In genomic region chr11:107719557-107720304, GRCh38 we compare ENCODE assay signal across 17 cellular contexts. TPM values are rescaled to one million over a fixed set of nuclear protein-coding genes. Genes with fewer than 3 reads are reported as not detected.
DNase-seq lines count a peak whose midpoint lies in the region; ATAC-seq and TF ChIP-seq lines count a peak whose summit lies in the region.
"Had no signal": no experiment of that assay in that cellular context is flagged by ENCODE, and none has a peak within 500 bp of the region (broad histone marks: within the 10 kb centered on the region; RNA-seq: fewer than 3 reads in every experiment).

No MANE protein-coding gene starts in this region.

- H3K4me3 ChIP-seq in breast epithelium (no peak overlapping the region), suprapubic skin (no peak overlapping the region), tibial artery (no peak overlapping the region)
- H3K4me3 ChIP-seq: left ventricle myocardium inferior, SJCRH30 had no signal

- H3K27ac ChIP-seq in breast epithelium (peak overlapping the region in 1 of 2 donors; percentile 19), suprapubic skin (peak overlapping the region; percentile 49), tibial artery (no peak overlapping the region)
- H3K27ac ChIP-seq: left ventricle myocardium inferior, SJCRH30 had no signal

- peaks cover 33% of the 10 kb centered on the region for H3K27me3 Mint-ChIP-seq in MCF 10A (ENCODE audit: insufficient read depth, unreplicated experiment)

- no peaks in the 10 kb centered on the region for H3K9me3 Mint-ChIP-seq in MCF 10A (ENCODE audit: unreplicated experiment)
- H3K9me3 Mint-ChIP-seq: CD4-positive, alpha-beta T cell; endodermal cell; stimulated activated naive CD8-positive, alpha-beta T cell treated with anti-CD3 and anti-CD28 coated beads, Interleukin-15, amount 100 ng/mL, for 72 hours had no signal

- no peak for TF ChIP-seq POLR2A in breast epithelium (IDR thresholded peaks at IDR 0.05)
- TF ChIP-seq POLR2A in suprapubic skin (IDR thresholded peaks at IDR 0.05): no peak

- 26% methylated on average over 7 of the region's 7 CpGs for whole genome bisulfite sequencing in suprapubic skin

- no TSS peak for BruUV-seq in MCF 10A (replicated peaks; lab: Mats Ljungman, UMichigan)

- no peaks in the 10 kb centered on the region for H3K9me3 ChIP-seq in breast epithelium
- H3K9me3 ChIP-seq in suprapubic skin: no peaks in the 10 kb centered on the region
- H3K9me3 ChIP-seq in tibial artery: no peaks in the 10 kb centered on the region
- H3K9me3 ChIP-seq: left ventricle myocardium inferior, SJCRH30 had no signal

- ATAC-seq in GM21737 (IDR thresholded peaks at IDR 0.05; ENCODE audit: unreplicated experiment): no peak
- ATAC-seq: stimulated activated naive CD8-positive, alpha-beta T cell treated with anti-CD3 and anti-CD28 coated beads, Interleukin-15, amount 100 ng/mL, for 72 hours had no signal

- no peaks in the 10 kb centered on the region for H3K36me3 Mint-ChIP-seq in MCF 10A (ENCODE audit: insufficient read depth, unreplicated experiment)

- POLR2A ChIA-PET in MCF 10A (lab: Yijun Ruan, JAX): interaction anchor here (0.5 to 1.6 kb wide), 5 partner anchors 18 to 138 kb away, joined by 3 read pairs; no protein-coding TSS in a partner anchor

- DNase-seq in MCF 10A (ENCODE audit: unreplicated experiment) (peak; percentile 73), breast epithelium (ENCODE audit: low spot score in 2 of 2) (no peak), astrocyte of the hippocampus (ENCODE audit: low read depth, low spot score) (peak; percentile 26), iris pigment epithelial cell (ENCODE audit: low read depth) (peak; percentile 29), suprapubic skin (ENCODE audit: low spot score in 2 of 2) (no peak), NCI-H2029 (lab: John Stamatoyannopoulos, UW) (no peak), tibial artery (no peak)
- DNase-seq: activated naive CD4-positive, alpha-beta T cell treated with anti-CD3 and anti-CD28 coated beads, Interleukin-2, amount 50 U/mL, for 16 hours; CD4-positive, alpha-beta T cell; endodermal cell; foreskin melanocyte; KG1; left ventricle myocardium inferior; NCI-H1105; SJCRH30; stimulated activated naive CD8-positive, alpha-beta T cell treated with anti-CD3 and anti-CD28 coated beads, Interleukin-15, amount 100 ng/mL, for 72 hours had no signal

- intact Hi-C loops in MCF 10A (cut with micrococcal nuclease) (no loop called here), breast epithelium (cut with DNase I; ENCODE audit: low total_unique reads) (no loop called here), tibial artery (cut with DNase I; ENCODE audit: low total_unique reads) (no loop called here)

- H3K4me1 ChIP-seq in breast epithelium (no peaks in the 10 kb centered on the region), suprapubic skin (peaks cover 22% of the 10 kb centered on the region), tibial artery (peaks cover 0 to 10% (median 0%) of the 10 kb centered on the region in 4 donors)
- H3K4me1 ChIP-seq: left ventricle myocardium inferior, SJCRH30 had no signal

- no peak for TF ChIP-seq EP300 in suprapubic skin (IDR thresholded peaks at IDR 0.05)

- H3K27me3 ChIP-seq in breast epithelium (no peaks in the 10 kb centered on the region), suprapubic skin (no peaks in the 10 kb centered on the region), tibial artery (no peaks in the 10 kb centered on the region)
- H3K27me3 ChIP-seq: SJCRH30 had no signal

- H3K4me1 Mint-ChIP-seq in MCF 10A (ENCODE audit: insufficient read depth, unreplicated experiment): peaks cover 21% of the 10 kb centered on the region
- H3K4me1 Mint-ChIP-seq: stimulated activated naive CD8-positive, alpha-beta T cell treated with anti-CD3 and anti-CD28 coated beads, Interleukin-15, amount 100 ng/mL, for 72 hours had no signal

- TF ChIP-seq CTCF in MCF 10A (IDR thresholded peaks at IDR 0.05; ENCODE audit: unreplicated experiment) (no peak), breast epithelium (IDR thresholded peaks at IDR 0.05) (no peak), suprapubic skin (IDR thresholded peaks at IDR 0.05) (no peak), tibial artery (IDR thresholded peaks at IDR 0.05) (no peak)

- CTCF ChIA-PET in MCF 10A (lab: Yijun Ruan, JAX): interaction anchor here (0.6 to 1.5 kb wide), 8 partner anchors 9 to 1867 kb away, joined by 3 to 5 read pairs (median 3); no protein-coding TSS in a partner anchor

- H3K36me3 ChIP-seq in breast epithelium (no peaks in the 10 kb centered on the region), suprapubic skin (no peaks in the 10 kb centered on the region), tibial artery (no peaks in the 10 kb centered on the region)
- H3K36me3 ChIP-seq: left ventricle myocardium inferior, SJCRH30 had no signal

- no peak overlapping the region for H3K4me3 Mint-ChIP-seq in MCF 10A (ENCODE audit: unreplicated experiment)
- H3K4me3 Mint-ChIP-seq: CD4-positive, alpha-beta T cell; endodermal cell; stimulated activated naive CD8-positive, alpha-beta T cell treated with anti-CD3 and anti-CD28 coated beads, Interleukin-15, amount 100 ng/mL, for 72 hours had no signal

- H3K27ac Mint-ChIP-seq in MCF 10A (ENCODE audit: low read depth, unreplicated experiment): peak overlapping the region; percentile 21
- H3K27ac Mint-ChIP-seq: CD4-positive, alpha-beta T cell; endodermal cell; stimulated activated naive CD8-positive, alpha-beta T cell treated with anti-CD3 and anti-CD28 coated beads, Interleukin-15, amount 100 ng/mL, for 72 hours had no signal

RNA-seq across cellular contexts. Expression of gene SLN, which starts 7.9 kb away (rescaled TPM):
- total RNA-seq in MCF 10A (2022) (not detected in 2 replicates), breast epithelium (not detected), suprapubic skin (1 to 10 TPM in 2 of 4 donors, not detected in 2; 5.5 to 5.9 TPM)
- total RNA-seq: CD4-positive, alpha-beta T cell; endodermal cell had no signal

Comparison
In these comparisons a context has a peak if more than half of its experiments do, and no peak if none do; other contexts are left out.
1. DNase-seq: peak in MCF 10A (single experiment), astrocyte of the hippocampus (single experiment) and iris pigment epithelial cell (single experiment); none in breast epithelium (0 of 2), suprapubic skin (0 of 2), NCI-H2029 (single experiment) and tibial artery (0 of 2).